Comparison of ENCODE assay signal across 8 cellular contexts in the genomic region with DNA sequence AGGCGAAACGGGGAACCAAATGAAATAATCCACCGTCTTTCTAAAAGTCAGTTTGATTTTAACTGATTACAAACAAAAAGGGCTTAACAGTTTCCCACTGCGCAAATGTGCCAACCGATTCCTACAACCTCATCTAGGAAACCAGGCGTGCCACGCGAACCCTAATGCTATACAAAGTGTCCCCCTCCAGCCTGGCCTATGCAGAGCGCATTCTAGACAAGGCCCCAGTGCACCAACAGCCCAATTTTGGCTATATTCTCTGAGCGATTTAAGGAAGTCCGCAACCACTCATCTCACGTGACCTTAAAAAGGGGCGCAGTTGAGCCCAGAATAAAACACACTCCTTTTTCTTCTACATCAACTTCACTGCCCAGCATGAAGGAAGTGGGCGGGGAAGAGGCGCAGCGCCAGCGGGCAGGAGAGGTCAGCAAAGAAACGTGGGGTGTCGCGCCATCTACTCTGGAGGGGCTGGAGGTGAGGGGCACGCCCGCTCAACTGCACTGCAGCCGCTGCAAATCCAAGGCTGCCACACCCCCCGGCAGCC. TPM values are rescaled to one million over a fixed set of nuclear protein-coding genes. Genes with fewer than 3 reads are reported as not detected.
DNase-seq lines count a peak whose midpoint lies in the region; ATAC-seq and TF ChIP-seq lines count a peak whose summit lies in the region.

No MANE protein-coding gene starts in this region.

- peaks cover 29% of the 10 kb centered on the region for H3K36me3 Mint-ChIP-seq in activated CD4-positive, alpha-beta T cell treated with anti-CD3 and anti-CD28 coated beads, Interleukin-2, amount 10 ng/mL, durations not matched to agents 7 days and 5 days (ENCODE audit: low read depth)

- H2AFZ ChIP-seq in KMS-11 (ENCODE audit: low read depth) (peak overlapping the region; percentile 89), neural cell (ENCODE audit: low read depth, low read length) (peak overlapping the region; percentile 87)

- H3K27me3 ChIP-seq in KMS-11 (ENCODE audit: insufficient read depth, low read depth) (no peaks in the 10 kb centered on the region), neural cell (ENCODE audit: insufficient read depth, low read depth, low read length) (no peaks in the 10 kb centered on the region)

- peaks cover 39% of the 10 kb centered on the region for H3K4me1 ChIP-seq in KMS-11 (ENCODE audit: low read depth, poor library complexity, severe bottlenecking)

- TF ChIP-seq EP300 in neural cell (conservative IDR thresholded peaks at IDR 0.05; ENCODE audit: poor library complexity, severe bottlenecking): no peak

- H3K27ac Mint-ChIP-seq in activated CD4-positive, alpha-beta T cell treated with anti-CD3 and anti-CD28 coated beads, Interleukin-2, amount 10 ng/mL, durations not matched to agents 7 days and 5 days: peak overlapping the region; percentile 99

- DNase-seq in DMS79 treated with DMSO at 0.1 percent for 48 hours (lab: John Stamatoyannopoulos, UW) (peak; percentile 42), DMS79 (lab: John Stamatoyannopoulos, UW) (no peak), fibroblast of peridontal ligament (ENCODE audit: extremely low read depth) (peak; percentile 67), NCI-H2171 treated with DMSO at 0.1 percent for 48 hours (lab: John Stamatoyannopoulos, UW) (no peak)
- peak; percentile 63 for DNase-seq in activated CD4-positive, alpha-beta T cell treated with anti-CD3 and anti-CD28 coated beads, Interleukin-2, amount 10 ng/mL, durations not matched to agents 7 days and 5 days

- H3K79me2 ChIP-seq in KMS-11 (ENCODE audit: insufficient read depth, low read depth): peaks cover 51% of the 10 kb centered on the region
- peaks cover 51% of the 10 kb centered on the region for H3K79me2 ChIP-seq in neural cell (replicated peaks; ENCODE audit: insufficient read depth, low read length)

- ATAC-seq in GM21786 (IDR thresholded peaks at IDR 0.05; ENCODE audit: unreplicated experiment): peak; percentile 44

- H4K20me1 ChIP-seq in KMS-11 (ENCODE audit: insufficient read depth) (no peaks in the 10 kb centered on the region), neural cell (ENCODE audit: insufficient read depth) (no peaks in the 10 kb centered on the region)

- no peaks in the 10 kb centered on the region for H3F3A ChIP-seq in neural cell (ENCODE audit: insufficient read depth, low read length, poor library complexity, severe bottlenecking)

- CTCF ChIA-PET in activated CD4-positive, alpha-beta T cell treated with anti-CD3 and anti-CD28 coated beads, Interleukin-2, amount 10 ng/mL, durations not matched to agents 7 days and 5 days (lab: Charles Lee): interaction anchor here (0.7 kb wide), 1 partner anchor 117 kb away, joined by 3 read pairs; no protein-coding TSS in a partner anchor

- peaks cover 59% of the 10 kb centered on the region for H3K4me1 Mint-ChIP-seq in activated CD4-positive, alpha-beta T cell treated with anti-CD3 and anti-CD28 coated beads, Interleukin-2, amount 10 ng/mL, durations not matched to agents 7 days and 5 days

- H3K36me3 ChIP-seq in KMS-11 (ENCODE audit: insufficient read depth) (no peaks in the 10 kb centered on the region), neural cell (ENCODE audit: insufficient read depth, low read length) (no peaks in the 10 kb centered on the region)

- H3K9ac ChIP-seq in KMS-11 (peak overlapping the region; percentile 86; the same call in 1 of the 2 replicates), neural cell (ENCODE audit: low read length) (peak overlapping the region; percentile 100)

- H3K4me2 ChIP-seq in KMS-11 (peak overlapping the region; percentile 99), neural cell (ENCODE audit: low read length) (peak overlapping the region; percentile 66)

- H3K9me2 ChIP-seq in neural cell (ENCODE audit: insufficient read depth, low read length): no peaks in the 10 kb centered on the region

- H3K9me3 Mint-ChIP-seq in activated CD4-positive, alpha-beta T cell treated with anti-CD3 and anti-CD28 coated beads, Interleukin-2, amount 10 ng/mL, durations not matched to agents 7 days and 5 days: no peaks in the 10 kb centered on the region

- H3K27ac ChIP-seq in KMS-11 (peak overlapping the region; percentile 91), neural cell (ENCODE audit: low read length) (peak overlapping the region; percentile 100)

- no peak overlapping the region for H3K4me3 ChIP-seq in KMS-11 (IDR thresholded peaks at IDR 0.05; ENCODE audit: insufficient read depth, low read depth, low read length)
- H3K4me3 ChIP-seq in neural cell (ENCODE audit: low read length): peak overlapping the region; percentile 93

- no peaks in the 10 kb centered on the region for H3K9me3 ChIP-seq in neural cell (ENCODE audit: low read length)

- TF ChIP-seq CTCF in KMS-11 (conservative IDR thresholded peaks at IDR 0.05; ENCODE audit: low read depth, low read length) (no peak), neural cell (IDR thresholded peaks at IDR 0.05; ENCODE audit: poor library complexity, severe bottlenecking) (no peak)

- H3K27me3 Mint-ChIP-seq in activated CD4-positive, alpha-beta T cell treated with anti-CD3 and anti-CD28 coated beads, Interleukin-2, amount 10 ng/mL, durations not matched to agents 7 days and 5 days: no peaks in the 10 kb centered on the region

- H3K4me3 Mint-ChIP-seq in activated CD4-positive, alpha-beta T cell treated with anti-CD3 and anti-CD28 coated beads, Interleukin-2, amount 10 ng/mL, durations not matched to agents 7 days and 5 days: peak overlapping the region; percentile 97

- POLR2A ChIA-PET in activated CD4-positive, alpha-beta T cell treated with anti-CD3 and anti-CD28 coated beads, Interleukin-2, amount 10 ng/mL, durations not matched to agents 7 days and 5 days (lab: Charles Lee): no interaction called here

- TF ChIP-seq RAD21 in neural cell (conservative IDR thresholded peaks at IDR 0.05): no peak

TF ChIP-seq in neural cell, 6 proteins besides CTCF, POLR2A, EP300 and RAD21:
- TF ChIP-seq MXI1 (conservative IDR thresholded peaks at IDR 0.05; ENCODE audit: poor library complexity, severe bottlenecking): peak; percentile 84
- TF ChIP-seq, protein P1, sequence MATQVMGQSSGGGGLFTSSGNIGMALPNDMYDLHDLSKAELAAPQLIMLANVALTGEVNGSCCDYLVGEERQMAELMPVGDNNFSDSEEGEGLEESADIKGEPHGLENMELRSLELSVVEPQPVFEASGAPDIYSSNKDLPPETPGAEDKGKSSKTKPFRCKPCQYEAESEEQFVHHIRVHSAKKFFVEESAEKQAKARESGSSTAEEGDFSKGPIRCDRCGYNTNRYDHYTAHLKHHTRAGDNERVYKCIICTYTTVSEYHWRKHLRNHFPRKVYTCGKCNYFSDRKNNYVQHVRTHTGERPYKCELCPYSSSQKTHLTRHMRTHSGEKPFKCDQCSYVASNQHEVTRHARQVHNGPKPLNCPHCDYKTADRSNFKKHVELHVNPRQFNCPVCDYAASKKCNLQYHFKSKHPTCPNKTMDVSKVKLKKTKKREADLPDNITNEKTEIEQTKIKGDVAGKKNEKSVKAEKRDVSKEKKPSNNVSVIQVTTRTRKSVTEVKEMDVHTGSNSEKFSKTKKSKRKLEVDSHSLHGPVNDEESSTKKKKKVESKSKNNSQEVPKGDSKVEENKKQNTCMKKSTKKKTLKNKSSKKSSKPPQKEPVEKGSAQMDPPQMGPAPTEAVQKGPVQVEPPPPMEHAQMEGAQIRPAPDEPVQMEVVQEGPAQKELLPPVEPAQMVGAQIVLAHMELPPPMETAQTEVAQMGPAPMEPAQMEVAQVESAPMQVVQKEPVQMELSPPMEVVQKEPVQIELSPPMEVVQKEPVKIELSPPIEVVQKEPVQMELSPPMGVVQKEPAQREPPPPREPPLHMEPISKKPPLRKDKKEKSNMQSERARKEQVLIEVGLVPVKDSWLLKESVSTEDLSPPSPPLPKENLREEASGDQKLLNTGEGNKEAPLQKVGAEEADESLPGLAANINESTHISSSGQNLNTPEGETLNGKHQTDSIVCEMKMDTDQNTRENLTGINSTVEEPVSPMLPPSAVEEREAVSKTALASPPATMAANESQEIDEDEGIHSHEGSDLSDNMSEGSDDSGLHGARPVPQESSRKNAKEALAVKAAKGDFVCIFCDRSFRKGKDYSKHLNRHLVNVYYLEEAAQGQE (IDR thresholded peaks at IDR 0.05; ENCODE audit: borderline replicate concordance): no peak
- no peak for TF ChIP-seq EZH2 (IDR thresholded peaks at IDR 0.05; ENCODE audit: borderline replicate concordance, insufficient read depth, low read length, poor library complexity, severe bottlenecking)
- no peak for TF ChIP-seq POLR2AphosphoS5 (IDR thresholded peaks at IDR 0.05)
TF ChIP-seq in neural cell: peak in this region for 1.

RNA-seq across cellular contexts. Expression of a gene that starts 0.8 kb away (rescaled TPM):
- 10 to 100 TPM; 31.3 to 35.2 TPM for total RNA-seq in activated CD4-positive, alpha-beta T cell treated with anti-CD3 and anti-CD28 coated beads, Interleukin-2, amount 10 ng/mL, durations not matched to agents 7 days and 5 days
- polyA plus RNA-seq in neural cell: 51.9 and 61.6 TPM in 2 replicates
- polyA minus RNA-seq in neural cell: 93.7 and 110 TPM in 2 replicates

RNA-seq across cellular contexts. Expression of a gene that starts 51.7 kb away (rescaled TPM):
- not detected for total RNA-seq in activated CD4-positive, alpha-beta T cell treated with anti-CD3 and anti-CD28 coated beads, Interleukin-2, amount 10 ng/mL, durations not matched to agents 7 days and 5 days
- polyA plus RNA-seq in neural cell: 0.26 and 0.60 TPM in 2 replicates
- polyA minus RNA-seq in neural cell: 0.49 TPM in 1 of 2 replicates, not detected in the other

Comparison
In these comparisons a context has a peak if more than half of its experiments do, and no peak if none do; other contexts are left out.
1. DNase-seq: peak in DMS79 treated with DMSO at 0.1 percent for 48 hours (single experiment), activated CD4-positive, alpha-beta T cell treated with anti-CD3 and anti-CD28 coated beads, Interleukin-2, amount 10 ng/mL, durations not matched to agents 7 days and 5 days (single experiment) and fibroblast of peridontal ligament (single experiment); none in DMS79 (single experiment) and NCI-H2171 treated with DMSO at 0.1 percent for 48 hours (single experiment).